Comparison of ENCODE assay signal across 8 cellular contexts in the genomic region with DNA sequence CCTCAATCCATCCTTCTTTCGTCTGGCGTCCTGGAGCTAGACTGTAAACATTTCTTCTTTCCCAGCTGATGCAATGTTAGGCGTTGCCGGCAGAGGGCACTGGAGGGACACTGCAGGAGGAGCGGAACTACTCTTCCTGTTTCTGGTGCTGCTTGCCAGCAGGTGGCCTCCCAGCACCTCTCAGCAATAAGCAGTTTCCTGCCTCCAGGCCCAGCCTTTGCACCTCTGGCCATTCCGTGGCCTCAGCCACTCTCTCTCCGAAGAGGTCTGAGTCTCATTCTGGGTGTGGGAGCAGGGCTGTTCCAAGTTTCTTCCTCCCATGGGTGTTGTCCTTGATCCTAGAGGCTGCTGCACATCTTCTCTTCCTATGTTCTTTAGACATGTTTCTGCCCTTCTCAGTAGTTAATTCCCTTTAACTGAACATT. TPM values are rescaled to one million over a fixed set of nuclear protein-coding genes. Genes with fewer than 3 reads are reported as not detected.
DNase-seq lines count a peak whose midpoint lies in the region; ATAC-seq and TF ChIP-seq lines count a peak whose summit lies in the region.

No MANE protein-coding gene starts in this region.

- H3K4me1 Mint-ChIP-seq in HFFc6 (ENCODE audit: low read depth) (peaks cover 4% of the 10 kb centered on the region), progenitor cell of endocrine pancreas (ENCODE audit: low read depth) (peaks cover 2% of the 10 kb centered on the region)

- WGBS in aorta, 2 donors, result 0 to 1% methylated on average over 7 of the region's 7 CpGs

- H3K4me3 ChIP-seq in aorta (ENCODE audit: low read length in 2 of 2), result no peak overlapping the region

- H3K4me3 Mint-ChIP-seq in HFFc6, result no peak overlapping the region
- H3K4me3 Mint-ChIP-seq in progenitor cell of endocrine pancreas (ENCODE audit: low read depth), result no peak overlapping the region

- H3K4me1 ChIP-seq in aorta (ENCODE audit: control insufficient read depth in 1 of 2, insufficient read depth in 2 of 2, low read length in 2 of 2), result no peaks in the 10 kb centered on the region

- H3K9me3 ChIP-seq in aorta (ENCODE audit: control insufficient read depth, low read length), result peaks cover 4% of the 10 kb centered on the region

- peak; percentile 94 for DNase-seq in GM03348 (ENCODE audit: low spot score)
- DNase-seq in HFFc6, result peak; percentile 86
- DNase-seq in NCI-H1417 (lab: John Stamatoyannopoulos, UW), result peak; percentile 87 to 96 (median 87)
- peak; percentile 61 for DNase-seq in SKM-1 treated with dmso at 0.1 percent for 144 hours (lab: John Stamatoyannopoulos, UW; ENCODE audit: unreplicated experiment)
- peak; percentile 86 for DNase-seq in activated naive CD4-positive, alpha-beta T cell treated with anti-CD3 and anti-CD28 coated beads, Interleukin-2, amount 50 U/mL, for 72 hours (ENCODE audit: low spot score in 2 of 2)
- DNase-seq in Right ventricle myocardium inferior (ENCODE audit: missing footprints), result peak; percentile 90
- peak; percentile 87 for DNase-seq in progenitor cell of endocrine pancreas (ENCODE audit: low spot score, unreplicated experiment)
- DNase-seq in aorta, result peak; percentile 90 to 92

- TF ChIP-seq CTCF in HFFc6 (IDR thresholded peaks at IDR 0.05), result peak; percentile 98
- TF ChIP-seq CTCF in progenitor cell of endocrine pancreas (IDR thresholded peaks at IDR 0.05; ENCODE audit: unreplicated experiment), result peak; percentile 99

- H3K36me3 Mint-ChIP-seq in HFFc6 (ENCODE audit: low read depth) (peaks cover 8% of the 10 kb centered on the region), progenitor cell of endocrine pancreas (ENCODE audit: insufficient read depth) (no peaks in the 10 kb centered on the region)
- H3K36me3 Mint-ChIP-seq in activated naive CD4-positive, alpha-beta T cell treated with anti-CD3 and anti-CD28 coated beads, Interleukin-2, amount 50 U/mL, for 72 hours, result peaks cover 0 to 5% of the 10 kb centered on the region in 2 donors

- peak; percentile 97 to 99 for ATAC-seq in activated naive CD4-positive, alpha-beta T cell treated with anti-CD3 and anti-CD28 coated beads, Interleukin-2, amount 50 U/mL, for 72 hours
- peak; percentile 88 for ATAC-seq in Right ventricle myocardium inferior
- ATAC-seq in aorta (ENCODE audit: low FRiP score), result peak; percentile 89

- no peak overlapping the region for H3K27ac Mint-ChIP-seq in HFFc6
- H3K27ac Mint-ChIP-seq in activated naive CD4-positive, alpha-beta T cell treated with anti-CD3 and anti-CD28 coated beads, Interleukin-2, amount 50 U/mL, for 72 hours, result peak overlapping the region in 1 of 2 donors; percentile 72
- H3K27ac Mint-ChIP-seq in progenitor cell of endocrine pancreas, result no peak overlapping the region

- peaks cover 2 to 5% of the 10 kb centered on the region in 2 donors for H3K27me3 ChIP-seq in aorta (ENCODE audit: control insufficient read depth in 1 of 2, insufficient read depth in 2 of 2, low read length in 1 of 2)

- intact Hi-C loops in Right ventricle myocardium inferior (cut with DNase I), result loop anchor here (1.0 to 5.0 kb wide), 3 partner anchors 53 to 563 kb away; no protein-coding TSS in a partner anchor
- intact Hi-C loops in aorta (cut with DNase I), result loop anchor here (2.0 to 5.0 kb wide), 3 partner anchors 484 to 559 kb away; no protein-coding TSS in a partner anchor

- H3K27me3 Mint-ChIP-seq in HFFc6 (ENCODE audit: insufficient read depth), result peaks cover 22% of the 10 kb centered on the region
- H3K27me3 Mint-ChIP-seq in progenitor cell of endocrine pancreas, result peaks cover 31% of the 10 kb centered on the region

- H3K9me3 Mint-ChIP-seq in HFFc6 (peaks cover 4% of the 10 kb centered on the region; the same call in 1 of the 2 replicates), progenitor cell of endocrine pancreas (ENCODE audit: low read depth) (peaks cover 8% of the 10 kb centered on the region)
- H3K9me3 Mint-ChIP-seq in activated naive CD4-positive, alpha-beta T cell treated with anti-CD3 and anti-CD28 coated beads, Interleukin-2, amount 50 U/mL, for 72 hours, result peaks cover 6 to 8% of the 10 kb centered on the region in 2 donors

- no peaks in the 10 kb centered on the region for H3K36me3 ChIP-seq in aorta (ENCODE audit: control insufficient read depth in 1 of 2, insufficient read depth in 2 of 2, low read length in 1 of 2)

- H3K27ac ChIP-seq in aorta (ENCODE audit: low read depth in 1 of 2, low read length in 2 of 2), result no peak overlapping the region

RNA-seq across cellular contexts. Expression of a gene that starts 7.5 kb away (rescaled TPM):
- not detected for total RNA-seq in HFFc6 (2021; fragmentation: NEBNext Ultra II Directional; extraction: Animal tissue kit (Norgen Biotek cat#: 25700))
- total RNA-seq in activated naive CD4-positive, alpha-beta T cell treated with anti-CD3 and anti-CD28 coated beads, Interleukin-2, amount 50 U/mL, for 72 hours, result not detected
- 27.5 TPM for total RNA-seq in Right ventricle myocardium inferior
- total RNA-seq in progenitor cell of endocrine pancreas, result not detected in 2 replicates
- 1 to 10 TPM in 1 of 2 donors, under 1 TPM in 1; 0.13 to 2.2 TPM for total RNA-seq in aorta
- polyA plus RNA-seq in aorta, result 1 to 10 TPM in 1 of 2 donors, under 1 TPM in 1; 0.20 to 1.6 TPM
